Comparison of ENCODE assay signal across 1 cellular context in genomic region chr17:50663812-50664374, GRCh38.
TF ChIP-seq lines count a peak whose summit lies in the region.

No MANE protein-coding gene starts in this region.

TF ChIP-seq in HepG2, 621 proteins besides CTCF, POLR2A, EP300 and RAD21 (continues in another document):
- TF ChIP-seq ZNF549 (CRISPR knock-in tag; IDR thresholded peaks at IDR 0.05) (no peak), SRY (CRISPR knock-in tag; IDR thresholded peaks at IDR 0.05) (no peak), ARHGAP35 (CRISPR knock-in tag; IDR thresholded peaks at IDR 0.05; ENCODE audit: borderline replicate concordance) (0 out of 2 replicates have a peak, but pooled peaks have one; percentile 27), ZFP36 (IDR thresholded peaks at IDR 0.05; ENCODE audit: borderline replicate concordance, low read depth, low read length, partially characterized antibody) (no peak), ETV5 (CRISPR knock-in tag; IDR thresholded peaks at IDR 0.05; ENCODE audit: borderline replicate concordance) (peak; percentile 77; the same call in 1 of the 2 replicates), ZNF430 (CRISPR knock-in tag; IDR thresholded peaks at IDR 0.05) (no peak), FOXM1 (CRISPR knock-in tag; IDR thresholded peaks at IDR 0.05) (no peak), NONO (IDR thresholded peaks at IDR 0.05) (no peak), NONO (CRISPR knock-in tag; conservative IDR thresholded peaks at IDR 0.05) (peak; percentile 44), MZF1 (CRISPR knock-in tag; IDR thresholded peaks at IDR 0.05; ENCODE audit: borderline replicate concordance) (no peak), LBX2 (CRISPR knock-in tag; IDR thresholded peaks at IDR 0.05; ENCODE audit: borderline replicate concordance) (no peak), ZNF142 (CRISPR knock-in tag; IDR thresholded peaks at IDR 0.05) (no peak), FIP1L1 (IDR thresholded peaks at IDR 0.05; ENCODE audit: borderline replicate concordance, insufficient read depth, low read depth, low read length) (no peak), ZNF749 (CRISPR knock-in tag; IDR thresholded peaks at IDR 0.05; ENCODE audit: borderline replicate concordance) (no peak), ZBTB1 (CRISPR knock-in tag; IDR thresholded peaks at IDR 0.05; ENCODE audit: borderline replicate concordance) (no peak), PRDM4 (CRISPR knock-in tag; IDR thresholded peaks at IDR 0.05; ENCODE audit: borderline replicate concordance) (no peak), DBP (CRISPR knock-in tag; IDR thresholded peaks at IDR 0.05; ENCODE audit: not compliant biosample characterization) (no peak), NCOR1 (IDR thresholded peaks at IDR 0.05; ENCODE audit: borderline replicate concordance, low read length) (no peak), MYPOP (CRISPR knock-in tag; IDR thresholded peaks at IDR 0.05) (no peak), SCMH1 (CRISPR knock-in tag; IDR thresholded peaks at IDR 0.05; ENCODE audit: borderline replicate concordance) (no peak), ZNF710 (CRISPR knock-in tag; IDR thresholded peaks at IDR 0.05; ENCODE audit: borderline replicate concordance) (no peak), ARNT2 (CRISPR knock-in tag; IDR thresholded peaks at IDR 0.05; ENCODE audit: low read depth) (no peak), SSRP1 (CRISPR knock-in tag; IDR thresholded peaks at IDR 0.05) (no peak), PHF8 (CRISPR knock-in tag; IDR thresholded peaks at IDR 0.05) (no peak), HNF4G (IDR thresholded peaks at IDR 0.05; ENCODE audit: borderline replicate concordance, low read depth, low read length) (no peak), HNF4G (CRISPR knock-in tag; IDR thresholded peaks at IDR 0.05; ENCODE audit: borderline replicate concordance, low read depth) (peak; percentile 81; the same call in 1 of the 2 replicates), ZNF20 (CRISPR knock-in tag; IDR thresholded peaks at IDR 0.05) (no peak), NCOA2 (CRISPR knock-in tag; IDR thresholded peaks at IDR 0.05) (no peak), ZNF737 (CRISPR knock-in tag; IDR thresholded peaks at IDR 0.05; ENCODE audit: borderline replicate concordance) (no peak), MEF2D (CRISPR knock-in tag; IDR thresholded peaks at IDR 0.05) (no peak), CERS6 (CRISPR knock-in tag; IDR thresholded peaks at IDR 0.05) (no peak), MAF1 (CRISPR knock-in tag; IDR thresholded peaks at IDR 0.05; ENCODE audit: borderline replicate concordance) (no peak), ZNF253 (CRISPR knock-in tag; IDR thresholded peaks at IDR 0.05; ENCODE audit: borderline replicate concordance) (no peak), ZFP41 (CRISPR knock-in tag; IDR thresholded peaks at IDR 0.05; ENCODE audit: borderline replicate concordance) (no peak), ZBTB10 (CRISPR knock-in tag; IDR thresholded peaks at IDR 0.05; ENCODE audit: borderline replicate concordance) (no peak), MIER3 (CRISPR knock-in tag; IDR thresholded peaks at IDR 0.05; ENCODE audit: borderline replicate concordance) (peak; percentile 47; the same call in 1 of the 2 replicates), ZNF598 (CRISPR knock-in tag; IDR thresholded peaks at IDR 0.05; ENCODE audit: borderline replicate concordance) (peak; percentile 52; the same call in 1 of the 2 replicates), ZNF709 (CRISPR knock-in tag; IDR thresholded peaks at IDR 0.05) (no peak), RCOR2 (CRISPR knock-in tag; IDR thresholded peaks at IDR 0.05) (peak; percentile 28; the same call in 1 of the 2 replicates), ZXDC (CRISPR knock-in tag; IDR thresholded peaks at IDR 0.05) (no peak)
